9 cellular contexts compared by ENCODE assay signal in the genomic region with DNA sequence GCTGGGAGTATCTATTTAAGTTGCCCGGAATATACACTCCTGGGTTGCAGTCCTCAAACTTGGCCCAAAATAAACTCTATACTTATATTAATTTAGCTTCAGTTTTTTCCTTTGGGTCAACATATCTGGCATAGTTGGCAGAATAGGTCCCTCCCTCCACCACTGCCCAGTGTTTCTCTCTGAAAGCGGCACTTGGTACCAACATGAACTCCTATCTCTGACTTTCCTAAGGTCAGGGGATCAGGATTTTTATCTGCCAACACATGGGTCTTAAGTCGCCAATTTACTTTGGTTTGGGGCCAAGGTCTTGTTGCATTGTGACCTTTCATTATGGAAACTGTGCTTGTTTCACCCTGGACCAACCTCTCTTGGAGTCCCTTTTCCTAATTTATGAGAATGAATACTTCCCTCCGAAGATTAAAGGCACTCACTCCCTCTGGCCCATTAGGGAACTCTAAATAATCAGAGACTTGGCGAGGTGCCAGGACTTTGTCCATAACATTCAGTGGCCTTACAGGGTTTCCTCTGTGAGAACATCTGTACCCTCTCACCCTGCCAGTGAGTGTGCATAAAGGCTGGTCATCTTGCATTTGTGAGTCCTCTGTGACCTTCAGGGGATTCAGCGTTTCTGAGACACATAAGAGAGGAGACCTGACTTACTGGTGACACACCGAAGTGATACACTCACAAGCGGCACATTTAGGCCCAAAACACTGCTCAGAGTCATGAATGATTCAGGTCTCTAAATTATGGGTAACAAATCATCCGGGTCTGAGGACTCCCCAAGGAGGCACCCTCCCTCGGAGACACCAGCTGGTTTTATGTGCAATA. TPM values are rescaled to one million over a fixed set of nuclear protein-coding genes. Genes with fewer than 3 reads are reported as not detected.
DNase-seq lines count a peak whose midpoint lies in the region; ATAC-seq and TF ChIP-seq lines count a peak whose summit lies in the region.
"Had no signal": no experiment of that assay in that cellular context is flagged by ENCODE, and none has a peak within 500 bp of the region (broad histone marks: within the 10 kb centered on the region; RNA-seq: fewer than 3 reads in every experiment).

No MANE protein-coding gene starts in this region.

- H3K36me3 ChIP-seq in SK-N-SH (replicated peaks in 1 of 2; ENCODE audit: control insufficient read depth in 1 of 2, insufficient read depth in 2 of 2, low read length in 1 of 2) = peaks cover 10 to 19% of the 10 kb centered on the region in 2 experiments
- peaks cover 36% of the 10 kb centered on the region for H3K36me3 ChIP-seq in MG63

- POLR2A ChIA-PET in SK-N-SH (lab: Yijun Ruan, JAX) = interaction anchor here (0.7 to 1.3 kb wide), 2 partner anchors 8 to 20 kb away, joined by 3 to 4 read pairs; partner anchors contain the start of gene FKBP9

- H3K36me3 Mint-ChIP-seq in activated T-helper 17 cell treated with anti-CD3 and anti-CD28 coated beads, Interleukin-2, amount 50 U/mL, for 72 hours (ENCODE audit: low read depth) = peaks cover 5% of the 10 kb centered on the region

- H3K79me2 ChIP-seq in SK-N-SH (ENCODE audit: insufficient read depth) = peaks cover 98% of the 10 kb centered on the region

- H4K20me1 ChIP-seq in SK-N-SH (ENCODE audit: insufficient read depth) = peaks cover 6% of the 10 kb centered on the region; the same call in 1 of the 2 replicates

- H3K4me1 ChIP-seq in SK-N-SH (ENCODE audit: control insufficient read depth in 1 of 2, insufficient read depth in 2 of 2, low read depth in 1 of 2, low read length in 1 of 2) = peaks cover 15 to 18% of the 10 kb centered on the region in 2 experiments; a peak in 3 of 4 replicates

- CTCF ChIA-PET in SK-N-SH (lab: Yijun Ruan, JAX) = interaction anchor here (0.9 to 2.2 kb wide), 5 partner anchors 12 to 171 kb away, joined by 3 to 11 read pairs (median 7); partner anchors contain the start of gene RP9

- H3K9ac ChIP-seq in SK-N-SH = no peak overlapping the region

- no peak overlapping the region for H3K4me2 ChIP-seq in SK-N-SH

- no peaks in the 10 kb centered on the region for H3F3A ChIP-seq in SK-N-SH (replicated peaks; ENCODE audit: insufficient read depth)

- no peaks in the 10 kb centered on the region for H3K27me3 Mint-ChIP-seq in activated T-helper 17 cell treated with anti-CD3 and anti-CD28 coated beads, Interleukin-2, amount 50 U/mL, for 72 hours

- no peak overlapping the region for H3K4me3 ChIP-seq in SK-N-SH (ENCODE audit: low read depth in 2 of 2, low read length in 1 of 2)
- H3K4me3 ChIP-seq in MG63 = no peak overlapping the region

- TF ChIP-seq EP300 in SK-N-SH (IDR thresholded peaks at IDR 0.05; ENCODE audit: borderline replicate concordance in 1 of 2, low read depth in 1 of 2, low read length in 1 of 2) = no peak; a peak in 1 of 4 replicates

- no peak for TF ChIP-seq CTCF in SK-N-SH (IDR thresholded peaks at IDR 0.05)

- H3K4me3 Mint-ChIP-seq in activated T-helper 17 cell treated with anti-CD3 and anti-CD28 coated beads, Interleukin-2, amount 50 U/mL, for 72 hours = no peak overlapping the region

- no peak overlapping the region for H2AFZ ChIP-seq in SK-N-SH (ENCODE audit: low read depth)

- ATAC-seq in SK-N-SH treated with all-trans-retinoic acid at 6 μM for 48 hours (no peak), HG02571 (IDR thresholded peaks at IDR 0.05; ENCODE audit: unreplicated experiment) (no peak), GM21526 (IDR thresholded peaks at IDR 0.05; ENCODE audit: low FRiP score, unreplicated experiment) (no peak)
- ATAC-seq in activated T-helper 17 cell treated with anti-CD3 and anti-CD28 coated beads, Interleukin-2, amount 50 U/mL, for 72 hours (replicated peaks) = peak; percentile 17

- H3K4me1 Mint-ChIP-seq in activated T-helper 17 cell treated with anti-CD3 and anti-CD28 coated beads, Interleukin-2, amount 50 U/mL, for 72 hours = peaks cover 17% of the 10 kb centered on the region

- H3K27me3 ChIP-seq in SK-N-SH (ENCODE audit: insufficient read depth) (no peaks in the 10 kb centered on the region), MG63 (no peaks in the 10 kb centered on the region)

- H3K9me2 ChIP-seq in SK-N-SH = no peaks in the 10 kb centered on the region

- TF ChIP-seq RAD21 in SK-N-SH (IDR thresholded peaks at IDR 0.05; ENCODE audit: low read length) = peak; percentile 1; the same call in 1 of the 2 replicates

- WGBS in SK-N-SH (ENCODE audit: low lambda C conversion rate) = 65% methylated on average over 10 of the region's 10 CpGs

- H3K9me3 ChIP-seq in SK-N-SH (no peaks in the 10 kb centered on the region), MG63 (no peaks in the 10 kb centered on the region)

- H3K9me3 Mint-ChIP-seq in activated T-helper 17 cell treated with anti-CD3 and anti-CD28 coated beads, Interleukin-2, amount 50 U/mL, for 72 hours = no peaks in the 10 kb centered on the region

- DNase-seq in SK-N-SH = peak; percentile 82
- DNase-seq in inferior parietal cortex (ENCODE audit: extremely low spot score) = peak; percentile 17
- peak; percentile 55 for DNase-seq in ureter (ENCODE audit: low spot score)
- DNase-seq in MG63 = no peak
- DNase-seq: stimulated activated CD4-positive, alpha-beta T cell treated with anti-CD3 and anti-CD28 coated beads, Interleukin-4, amount 100 ng/mL, for 24 hours had no signal

- no peak overlapping the region for H3K27ac Mint-ChIP-seq in activated T-helper 17 cell treated with anti-CD3 and anti-CD28 coated beads, Interleukin-2, amount 50 U/mL, for 72 hours

- H3K27ac ChIP-seq in SK-N-SH (ENCODE audit: low read depth in 2 of 2, low read length in 1 of 2) = peak overlapping the region; percentile 10 to 66; a peak in 3 of 4 replicates

TF ChIP-seq in SK-N-SH, 30 proteins besides CTCF, POLR2A, EP300 and RAD21:
- TF ChIP-seq TAF1 (IDR thresholded peaks at IDR 0.05; ENCODE audit: borderline replicate concordance, low read depth, low read length) (no peak), FOXJ3 (CRISPR knock-in tag; IDR thresholded peaks at IDR 0.05) (0 out of 2 replicates have a peak, but pooled peaks have one; percentile 38), TEAD4 (IDR thresholded peaks at IDR 0.05; ENCODE audit: borderline replicate concordance, insufficient read depth) (no peak), NFIC (IDR thresholded peaks at IDR 0.05; ENCODE audit: borderline replicate concordance) (peak; percentile 85), GABPA (IDR thresholded peaks at IDR 0.05; ENCODE audit: low read depth) (no peak), CHD2 (IDR thresholded peaks at IDR 0.05; ENCODE audit: low read length, partially characterized antibody) (peak; percentile 47)
TF ChIP-seq in SK-N-SH: peak in this region for 3.

TF ChIP-seq in SK-N-SH treated with all-trans-retinoic acid at 6 μM for 48 hours, 23 proteins besides CTCF, POLR2A, EP300 and RAD21 (continues in another document):
- no peak for TF ChIP-seq ZNF8 (CRISPR knock-in tag; IDR thresholded peaks at IDR 0.05)
- no peak for TF ChIP-seq ZNF70 (CRISPR knock-in tag; IDR thresholded peaks at IDR 0.05)
- no peak for TF ChIP-seq OSR1 (CRISPR knock-in tag; IDR thresholded peaks at IDR 0.05)
- TF ChIP-seq ZNF565 (CRISPR knock-in tag; conservative IDR thresholded peaks at IDR 0.05; ENCODE audit: low read depth) = no peak
- TF ChIP-seq, protein P1, sequence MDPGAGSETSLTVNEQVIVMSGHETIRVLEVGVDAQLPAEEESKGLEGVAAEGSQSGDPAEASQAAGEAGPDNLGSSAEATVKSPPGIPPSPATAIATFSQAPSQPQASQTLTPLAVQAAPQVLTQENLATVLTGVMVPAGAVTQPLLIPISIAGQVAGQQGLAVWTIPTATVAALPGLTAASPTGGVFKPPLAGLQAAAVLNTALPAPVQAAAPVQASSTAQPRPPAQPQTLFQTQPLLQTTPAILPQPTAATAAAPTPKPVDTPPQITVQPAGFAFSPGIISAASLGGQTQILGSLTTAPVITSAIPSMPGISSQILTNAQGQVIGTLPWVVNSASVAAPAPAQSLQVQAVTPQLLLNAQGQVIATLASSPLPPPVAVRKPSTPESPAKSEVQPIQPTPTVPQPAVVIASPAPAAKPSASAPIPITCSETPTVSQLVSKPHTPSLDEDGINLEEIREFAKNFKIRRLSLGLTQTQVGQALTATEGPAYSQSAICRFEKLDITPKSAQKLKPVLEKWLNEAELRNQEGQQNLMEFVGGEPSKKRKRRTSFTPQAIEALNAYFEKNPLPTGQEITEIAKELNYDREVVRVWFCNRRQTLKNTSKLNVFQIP (CRISPR knock-in tag; IDR thresholded peaks at IDR 0.05; ENCODE audit: borderline replicate concordance, low read depth) = no peak

RNA-seq across cellular contexts. Expression of gene FKBP9, which starts 19.7 kb away (rescaled TPM):
- polyA plus RNA-seq in SK-N-SH (2012; rRNA removed) = 211 and 219 TPM in 2 replicates
- polyA plus RNA-seq in SK-N-SH (2012; cell fraction: cytosol; rRNA removed) = 262 TPM in 2 replicates
- polyA plus RNA-seq in SK-N-SH (2012; cell fraction: nucleus; rRNA removed) = 143 and 147 TPM in 2 replicates
- 1 to 10 TPM in 1 of 2 donors, under 1 TPM in 1; 0.65 to 1.7 TPM for total RNA-seq in activated T-helper 17 cell treated with anti-CD3 and anti-CD28 coated beads, Interleukin-2, amount 50 U/mL, for 72 hours
- total RNA-seq in ureter = 87.2 TPM
- total RNA-seq in MG63 (2014; rRNA removed; shearing (Covaris generic); ENCODE audit: low replicate concordance) = 170 TPM in 2 replicates

RNA-seq across cellular contexts. Expression of gene KBTBD2, which starts 46.0 kb away (rescaled TPM):
- 23.6 and 28.3 TPM in 2 replicates for polyA plus RNA-seq in SK-N-SH (2012; rRNA removed)
- polyA plus RNA-seq in SK-N-SH (2012; cell fraction: cytosol; rRNA removed) = 32.5 and 37.1 TPM in 2 replicates
- polyA plus RNA-seq in SK-N-SH (2012; cell fraction: nucleus; rRNA removed) = 18.4 and 43.0 TPM in 2 replicates
- total RNA-seq in activated T-helper 17 cell treated with anti-CD3 and anti-CD28 coated beads, Interleukin-2, amount 50 U/mL, for 72 hours = 10 to 100 TPM; 33.6 to 50.8 TPM
- 29.4 TPM for total RNA-seq in ureter
- 23.4 and 34.0 TPM in 2 replicates for total RNA-seq in MG63 (2014; rRNA removed; shearing (Covaris generic); ENCODE audit: low replicate concordance)

Comparison
In these comparisons a context has a peak if more than half of its experiments do, and no peak if none do; other contexts are left out.
1. RNA of gene FKBP9, which starts 19.7 kb away (total RNA-seq): 170 TPM in MG63 and 87.2 TPM in ureter (single experiment); 0.65 to 1.7 TPM in activated T-helper 17 cell treated with anti-CD3 and anti-CD28 coated beads, Interleukin-2, amount 50 U/mL, for 72 hours; every median in the first group is over 10 times any median in the second.